Comparison of ENCODE assay signal across 17 cellular contexts in genomic region chr2:200828572-200829257, GRCh38.
"Had no signal": no experiment of that assay in that cellular context is flagged by ENCODE, and none has a peak within 500 bp of the region (broad histone marks: within the 10 kb centered on the region; RNA-seq: fewer than 3 reads in every experiment).

No MANE protein-coding gene starts in this region.

- H3K27ac ChIP-seq: brain microvascular endothelial cell, lower lobe of right lung, sigmoid colon, spleen, stomach, testis, upper lobe of right lung had no signal

- H3K4me3 ChIP-seq: lower lobe of right lung, ovary, sigmoid colon, spleen, stomach, testis, upper lobe of right lung had no signal

- H3K36me3 ChIP-seq: ovary had no signal

- DNase-seq: activated CD4-positive, alpha-beta T cell treated with anti-CD3 and anti-CD28 coated beads for 48 hours; activated CD8-positive, alpha-beta T cell treated with anti-CD3 and anti-CD28 coated beads for 36 hours; activated naive CD4-positive, alpha-beta T cell; anterior cingulate cortex; brain microvascular endothelial cell; cortex of kidney; effector CD4-positive, alpha-beta T cell; foreskin melanocyte; head of caudate nucleus; immature natural killer cell; lower lobe of right lung; ovary; sigmoid colon; spleen; stomach; testis; upper lobe of right lung had no signal

- H3K27me3 ChIP-seq: brain microvascular endothelial cell, ovary, sigmoid colon, spleen, stomach, testis, upper lobe of right lung had no signal

- ATAC-seq: activated CD8-positive, alpha-beta T cell treated with anti-CD3 and anti-CD28 coated beads for 36 hours; lower lobe of right lung; upper lobe of right lung had no signal

- H3K4me1 ChIP-seq: lower lobe of right lung, upper lobe of right lung had no signal

- H3K9me3 ChIP-seq: lower lobe of right lung, ovary, sigmoid colon, spleen, stomach, testis, upper lobe of right lung had no signal
